ENCODE assay signal across 9 cellular contexts in the genomic region with DNA sequence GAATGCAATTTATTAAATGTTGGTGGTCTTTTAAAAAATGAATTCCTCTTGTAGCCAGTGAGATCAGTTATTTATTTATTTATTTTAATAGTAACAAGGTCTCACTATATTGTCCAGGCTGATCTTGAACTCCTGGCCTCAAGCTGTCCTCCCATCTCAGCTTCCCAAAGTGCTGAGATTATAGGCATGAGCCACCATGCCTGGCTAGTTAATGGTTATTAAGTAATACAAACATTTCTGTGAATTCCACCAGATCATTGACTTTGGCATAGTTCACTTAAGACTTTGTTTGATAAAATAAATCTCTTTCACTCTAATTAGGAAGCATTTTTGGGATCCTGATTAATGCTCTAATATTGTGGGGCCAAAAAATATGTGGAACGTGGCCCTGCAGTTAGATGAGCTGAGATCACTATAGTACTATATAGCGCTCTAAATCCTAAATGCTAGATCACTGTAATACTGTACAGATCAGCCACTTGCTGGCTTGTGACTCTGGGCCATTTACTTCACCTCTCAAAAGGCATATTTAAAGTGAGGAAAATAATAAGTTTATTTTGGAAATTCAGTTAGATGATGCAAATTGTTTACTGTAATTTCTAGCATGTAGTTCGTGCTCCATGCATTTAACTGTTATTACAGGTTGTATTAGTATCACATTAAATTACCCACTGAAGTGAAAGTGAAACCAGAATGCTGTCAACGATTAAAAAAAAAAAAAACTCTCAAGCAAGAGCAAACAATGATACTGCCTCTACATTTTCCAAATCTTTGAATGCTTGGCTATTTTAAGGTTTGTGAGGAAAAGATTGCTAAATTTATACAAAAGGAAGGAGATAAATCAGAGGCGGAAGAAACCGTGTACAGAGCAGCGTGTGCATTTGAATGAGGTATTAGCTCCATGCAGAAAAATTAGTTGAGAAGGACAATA. TPM values are rescaled to one million over a fixed set of nuclear protein-coding genes. Genes with fewer than 3 reads are reported as not detected.
A peak's percentile ranks its signal among the peaks of the same experiment; 100 is the strongest.
DNase-seq lines count a peak whose midpoint lies in the region; ATAC-seq, FAIRE-seq and TF ChIP-seq lines count a peak whose summit lies in the region.
"Had no signal": no experiment of that assay in that cellular context is flagged by ENCODE, and none has a peak within 500 bp of the region (broad histone marks: within the 10 kb centered on the region; RNA-seq: fewer than 3 reads in every experiment).

No MANE protein-coding gene starts in this region.

- H3K9me3 ChIP-seq in small intestine (ENCODE audit: control insufficient read depth, low read depth): no peaks in the 10 kb centered on the region

- peak; percentile 73 for FAIRE-seq in small intestine (lab: Jason Lieb, UNC)

- H3K4me3 ChIP-seq in fibroblast of pulmonary artery (replicated peaks; ENCODE audit: low read depth, low read length) (peak overlapping the region; percentile 61), small intestine (ENCODE audit: low read depth in 1 of 2, low read length in 2 of 2) (peak overlapping the region in 1 of 2 donors; percentile 26)

- DNase-seq in NCI-H1694 treated with DMSO at 0.1 percent for 48 hours (lab: John Stamatoyannopoulos, UW) (peak; percentile 23), NCI-H1694 (lab: John Stamatoyannopoulos, UW) (no peak), fibroblast of pulmonary artery (ENCODE audit: low read depth) (no peak), small intestine (peak; percentile 78), amniotic stem cell (lab: John Stamatoyannopoulos, UW) (no peak), GM10248 (ENCODE audit: extremely low spot score) (no peak)
- DNase-seq in stimulated activated CD4-positive, alpha-beta T cell treated with anti-CD3 and anti-CD28 coated beads, Interleukin-2, amount 100 ng/mL, for 48 hours: no peak

- CTCF ChIA-PET in GM10248 (lab: Yijun Ruan, JAX): interaction anchor here (0.6 to 6.4 kb wide), 8 partner anchors 10 to 139 kb away, joined by 3 to 50 read pairs (median 4); a partner anchor contains a TSS

- no peaks in the 10 kb centered on the region for H3K27me3 ChIP-seq in small intestine (ENCODE audit: control insufficient read depth in 2 of 2, insufficient read depth in 2 of 2, low read length in 2 of 2)

- ATAC-seq in SK-N-SH treated with all-trans-retinoic acid at 6 μM for 48 hours: peak; percentile 67

- no peaks in the 10 kb centered on the region for H3K36me3 ChIP-seq in small intestine (ENCODE audit: control insufficient read depth in 2 of 2, insufficient read depth in 2 of 2, low read length in 2 of 2)

- TF ChIP-seq CTCF in fibroblast of pulmonary artery (IDR thresholded peaks at IDR 0.05; ENCODE audit: low read length, missing control alignments) (no peak), GM10248 (IDR thresholded peaks at IDR 0.05; ENCODE audit: control extremely low read depth, extremely low read depth, low read depth, missing control alignments) (no peak)

- peak overlapping the region in 1 of 2 donors; percentile 80 for H3K27ac ChIP-seq in small intestine (ENCODE audit: low read depth in 1 of 2, low read length in 1 of 2)
- H3K27ac ChIP-seq: C4-2B had no signal

- no peaks in the 10 kb centered on the region for H3K4me1 ChIP-seq in small intestine (ENCODE audit: control insufficient read depth in 2 of 2, insufficient read depth in 1 of 2, low read depth in 1 of 2, low read length in 1 of 2)

- WGBS in small intestine, 3 donors: 12 to 16% (median 16%) methylated on average over 7 of the region's 7 CpGs

- POLR2A ChIA-PET in GM10248 (lab: Yijun Ruan, JAX): no interaction called here

TF ChIP-seq in SK-N-SH treated with all-trans-retinoic acid at 6 μM for 48 hours, 23 proteins besides CTCF, POLR2A, EP300 and RAD21:
- TF ChIP-seq ZNF8 (CRISPR knock-in tag; IDR thresholded peaks at IDR 0.05) (no peak), ZNF70 (CRISPR knock-in tag; IDR thresholded peaks at IDR 0.05) (no peak), PPARA (CRISPR knock-in tag; IDR thresholded peaks at IDR 0.05; ENCODE audit: borderline replicate concordance) (no peak), GLIS3 (CRISPR knock-in tag; IDR thresholded peaks at IDR 0.05) (no peak), SNAI2 (CRISPR knock-in tag; IDR thresholded peaks at IDR 0.05) (no peak), ZFP3 (CRISPR knock-in tag; IDR thresholded peaks at IDR 0.05) (no peak), TOX (CRISPR knock-in tag; IDR thresholded peaks at IDR 0.05; ENCODE audit: borderline replicate concordance) (no peak), TCF4 (CRISPR knock-in tag; IDR thresholded peaks at IDR 0.05; ENCODE audit: borderline replicate concordance) (no peak), ESRRG (CRISPR knock-in tag; IDR thresholded peaks at IDR 0.05) (no peak), ZC3H10 (CRISPR knock-in tag; IDR thresholded peaks at IDR 0.05) (no peak), RARB (CRISPR knock-in tag; IDR thresholded peaks at IDR 0.05) (no peak)
- TF ChIP-seq, protein P1, sequence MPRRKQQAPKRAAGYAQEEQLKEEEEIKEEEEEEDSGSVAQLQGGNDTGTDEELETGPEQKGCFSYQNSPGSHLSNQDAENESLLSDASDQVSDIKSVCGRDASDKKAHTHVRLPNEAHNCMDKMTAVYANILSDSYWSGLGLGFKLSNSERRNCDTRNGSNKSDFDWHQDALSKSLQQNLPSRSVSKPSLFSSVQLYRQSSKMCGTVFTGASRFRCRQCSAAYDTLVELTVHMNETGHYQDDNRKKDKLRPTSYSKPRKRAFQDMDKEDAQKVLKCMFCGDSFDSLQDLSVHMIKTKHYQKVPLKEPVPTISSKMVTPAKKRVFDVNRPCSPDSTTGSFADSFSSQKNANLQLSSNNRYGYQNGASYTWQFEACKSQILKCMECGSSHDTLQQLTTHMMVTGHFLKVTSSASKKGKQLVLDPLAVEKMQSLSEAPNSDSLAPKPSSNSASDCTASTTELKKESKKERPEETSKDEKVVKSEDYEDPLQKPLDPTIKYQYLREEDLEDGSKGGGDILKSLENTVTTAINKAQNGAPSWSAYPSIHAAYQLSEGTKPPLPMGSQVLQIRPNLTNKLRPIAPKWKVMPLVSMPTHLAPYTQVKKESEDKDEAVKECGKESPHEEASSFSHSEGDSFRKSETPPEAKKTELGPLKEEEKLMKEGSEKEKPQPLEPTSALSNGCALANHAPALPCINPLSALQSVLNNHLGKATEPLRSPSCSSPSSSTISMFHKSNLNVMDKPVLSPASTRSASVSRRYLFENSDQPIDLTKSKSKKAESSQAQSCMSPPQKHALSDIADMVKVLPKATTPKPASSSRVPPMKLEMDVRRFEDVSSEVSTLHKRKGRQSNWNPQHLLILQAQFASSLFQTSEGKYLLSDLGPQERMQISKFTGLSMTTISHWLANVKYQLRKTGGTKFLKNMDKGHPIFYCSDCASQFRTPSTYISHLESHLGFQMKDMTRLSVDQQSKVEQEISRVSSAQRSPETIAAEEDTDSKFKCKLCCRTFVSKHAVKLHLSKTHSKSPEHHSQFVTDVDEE (CRISPR knock-in tag; IDR thresholded peaks at IDR 0.05): no peak
- TF ChIP-seq, protein P2, sequence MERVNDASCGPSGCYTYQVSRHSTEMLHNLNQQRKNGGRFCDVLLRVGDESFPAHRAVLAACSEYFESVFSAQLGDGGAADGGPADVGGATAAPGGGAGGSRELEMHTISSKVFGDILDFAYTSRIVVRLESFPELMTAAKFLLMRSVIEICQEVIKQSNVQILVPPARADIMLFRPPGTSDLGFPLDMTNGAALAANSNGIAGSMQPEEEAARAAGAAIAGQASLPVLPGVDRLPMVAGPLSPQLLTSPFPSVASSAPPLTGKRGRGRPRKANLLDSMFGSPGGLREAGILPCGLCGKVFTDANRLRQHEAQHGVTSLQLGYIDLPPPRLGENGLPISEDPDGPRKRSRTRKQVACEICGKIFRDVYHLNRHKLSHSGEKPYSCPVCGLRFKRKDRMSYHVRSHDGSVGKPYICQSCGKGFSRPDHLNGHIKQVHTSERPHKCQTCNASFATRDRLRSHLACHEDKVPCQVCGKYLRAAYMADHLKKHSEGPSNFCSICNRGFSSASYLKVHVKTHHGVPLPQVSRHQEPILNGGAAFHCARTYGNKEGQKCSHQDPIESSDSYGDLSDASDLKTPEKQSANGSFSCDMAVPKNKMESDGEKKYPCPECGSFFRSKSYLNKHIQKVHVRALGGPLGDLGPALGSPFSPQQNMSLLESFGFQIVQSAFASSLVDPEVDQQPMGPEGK (CRISPR knock-in tag; IDR thresholded peaks at IDR 0.05; ENCODE audit: borderline replicate concordance): no peak
- TF ChIP-seq, protein P3, sequence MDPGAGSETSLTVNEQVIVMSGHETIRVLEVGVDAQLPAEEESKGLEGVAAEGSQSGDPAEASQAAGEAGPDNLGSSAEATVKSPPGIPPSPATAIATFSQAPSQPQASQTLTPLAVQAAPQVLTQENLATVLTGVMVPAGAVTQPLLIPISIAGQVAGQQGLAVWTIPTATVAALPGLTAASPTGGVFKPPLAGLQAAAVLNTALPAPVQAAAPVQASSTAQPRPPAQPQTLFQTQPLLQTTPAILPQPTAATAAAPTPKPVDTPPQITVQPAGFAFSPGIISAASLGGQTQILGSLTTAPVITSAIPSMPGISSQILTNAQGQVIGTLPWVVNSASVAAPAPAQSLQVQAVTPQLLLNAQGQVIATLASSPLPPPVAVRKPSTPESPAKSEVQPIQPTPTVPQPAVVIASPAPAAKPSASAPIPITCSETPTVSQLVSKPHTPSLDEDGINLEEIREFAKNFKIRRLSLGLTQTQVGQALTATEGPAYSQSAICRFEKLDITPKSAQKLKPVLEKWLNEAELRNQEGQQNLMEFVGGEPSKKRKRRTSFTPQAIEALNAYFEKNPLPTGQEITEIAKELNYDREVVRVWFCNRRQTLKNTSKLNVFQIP (CRISPR knock-in tag; IDR thresholded peaks at IDR 0.05; ENCODE audit: borderline replicate concordance, low read depth): no peak

RNA-seq across cellular contexts. Expression of a gene that starts 15.9 kb away (rescaled TPM):
- 10 to 100 TPM in 1 of 3 donors, 1 to 10 TPM in 2; 3.4 to 11.3 (median 5.9) TPM for polyA plus RNA-seq in small intestine

RNA-seq across cellular contexts. Expression of a gene that starts 22.1 kb away (rescaled TPM):
- polyA plus RNA-seq in small intestine: 100 to 1,000 TPM in 1 of 3 donors, 10 to 100 TPM in 1, 1 to 10 TPM in 1; 6.5 to 274 (median 60.0) TPM

Comparison
In these comparisons a context has a peak if more than half of its experiments do, and no peak if none do; other contexts are left out.
1. DNase-seq: peak in NCI-H1694 treated with DMSO at 0.1 percent for 48 hours (single experiment) and small intestine (single experiment); none in NCI-H1694 (single experiment), fibroblast of pulmonary artery (single experiment), amniotic stem cell (single experiment), GM10248 (single experiment) and stimulated activated CD4-positive, alpha-beta T cell treated with anti-CD3 and anti-CD28 coated beads, Interleukin-2, amount 100 ng/mL, for 48 hours (0 of 2).